Comparison of ENCODE assay signal across 19 cellular contexts in genomic region chr11:77150836-77151235, GRCh38. TPM values are rescaled to one million over a fixed set of nuclear protein-coding genes. Genes with fewer than 3 reads are reported as not detected.
DNase-seq lines count a peak whose midpoint lies in the region; ATAC-seq, FAIRE-seq and TF ChIP-seq lines count a peak whose summit lies in the region.
"Had no signal": no experiment of that assay in that cellular context is flagged by ENCODE, and none has a peak within 500 bp of the region (broad histone marks: within the 10 kb centered on the region; RNA-seq: fewer than 3 reads in every experiment).

No MANE protein-coding gene starts in this region.

- H3K23ac ChIP-seq in H1 (ENCODE audit: insufficient read length): no peak overlapping the region

- no peak overlapping the region for H3K4me3 Mint-ChIP-seq in stimulated activated effector memory CD8-positive, alpha-beta T cell treated with anti-CD3 and anti-CD28 coated beads, Interleukin-12 subunit alpha, Interleukin-12 subunit beta, amount 100 ng/mL, for 72 hours
- no peak overlapping the region for H3K4me3 Mint-ChIP-seq in immature natural killer cell
- H3K4me3 Mint-ChIP-seq: CD8-positive, alpha-beta T cell; HFFc6 had no signal

- H3K23me2 ChIP-seq in H1 (ENCODE audit: low read depth, low read length): peaks cover 7% of the 10 kb centered on the region; the same call in 1 of the 2 replicates

- H2BK20ac ChIP-seq in H1 (ENCODE audit: low read length): no peak overlapping the region

- H3K4ac ChIP-seq in H1 (replicated peaks; ENCODE audit: insufficient read length, low read depth, low read length): no peak overlapping the region

- no peak overlapping the region for H2BK5ac ChIP-seq in H1 (ENCODE audit: low read depth, low read length)

- no peak for TF ChIP-seq POLR2A in H1 (IDR thresholded peaks at IDR 0.05; ENCODE audit: control extremely low read depth in 1 of 2, low read depth in 2 of 2, low read length in 2 of 2)

- H4K20me1 ChIP-seq in BLaER1 (no peaks in the 10 kb centered on the region), DND-41 (ENCODE audit: insufficient read depth, low read length) (peaks cover 7% of the 10 kb centered on the region; the same call in 1 of the 2 replicates), H1 (replicated peaks in 1 of 2; ENCODE audit: control insufficient read depth in 1 of 2, insufficient read depth in 2 of 2, low read length in 2 of 2) (no peaks in the 10 kb centered on the region)

- H3K79me2 ChIP-seq in DND-41 (ENCODE audit: insufficient read depth, low read length): no peaks in the 10 kb centered on the region
- no peaks in the 10 kb centered on the region for H3K79me2 ChIP-seq in H1 (ENCODE audit: control insufficient read depth in 1 of 2, insufficient read depth in 2 of 2, low read length in 2 of 2)

- H3K56ac ChIP-seq in H1 (replicated peaks; ENCODE audit: insufficient read length, low read depth, low read length): no peak overlapping the region

- ATAC-seq in DND-41 (ENCODE audit: insufficient read depth, low read depth) (no peak), HG03097 (IDR thresholded peaks at IDR 0.05; ENCODE audit: low FRiP score, unreplicated experiment) (no peak)
- no peak for ATAC-seq in stimulated activated effector memory CD8-positive, alpha-beta T cell treated with anti-CD3 and anti-CD28 coated beads, Interleukin-12 subunit alpha, Interleukin-12 subunit beta, amount 100 ng/mL, for 72 hours
- ATAC-seq: CD8-positive, alpha-beta T cell had no signal

- H2AFZ ChIP-seq in DND-41 (ENCODE audit: low read depth, low read length) (no peak overlapping the region), H1 (ENCODE audit: low read length) (no peak overlapping the region)

- H3K4me2 ChIP-seq in BLaER1: peak overlapping the region; percentile 94
- no peak overlapping the region for H3K4me2 ChIP-seq in DND-41 (ENCODE audit: insufficient read depth, low read length)
- no peak overlapping the region for H3K4me2 ChIP-seq in H1 (ENCODE audit: insufficient read depth in 1 of 2, low read depth in 2 of 2, low read length in 2 of 2)

- peak overlapping the region; percentile 69 for H3K27ac Mint-ChIP-seq in stimulated activated effector memory CD8-positive, alpha-beta T cell treated with anti-CD3 and anti-CD28 coated beads, Interleukin-12 subunit alpha, Interleukin-12 subunit beta, amount 100 ng/mL, for 72 hours
- H3K27ac Mint-ChIP-seq in immature natural killer cell: no peak overlapping the region
- H3K27ac Mint-ChIP-seq: CD8-positive, alpha-beta T cell; HFFc6 had no signal

- TF ChIP-seq CTCF in DND-41 (IDR thresholded peaks at IDR 0.05; ENCODE audit: borderline replicate concordance, extremely low read depth, low read length, poor library complexity, severe bottlenecking): no peak
- no peak for TF ChIP-seq CTCF in H1 (IDR thresholded peaks at IDR 0.05; ENCODE audit: control extremely low read depth in 1 of 3, insufficient read depth in 1 of 3, low read depth in 1 of 3, low read length in 3 of 3)
- no peak for TF ChIP-seq CTCF in D721Med (IDR thresholded peaks at IDR 0.05; ENCODE audit: insufficient read depth, missing control alignments)

- H3K4me3 ChIP-seq in BLaER1 (no peak overlapping the region), DND-41 (ENCODE audit: low read depth in 1 of 2, low read length in 2 of 2) (no peak overlapping the region), H1 (ENCODE audit: extremely low read depth in 1 of 4, insufficient read depth in 2 of 4, low read depth in 3 of 4, low read length in 4 of 4) (no peak overlapping the region)

- no peak overlapping the region for H4K8ac ChIP-seq in H1 (ENCODE audit: extremely low read depth, insufficient read depth, low read length)

- no peak for TF ChIP-seq EP300 in H1 (IDR thresholded peaks at IDR 0.05; ENCODE audit: borderline replicate concordance in 1 of 2, low read depth in 2 of 2, low read length in 2 of 2)

- H3K79me1 ChIP-seq in H1 (ENCODE audit: low read depth, low read length): no peaks in the 10 kb centered on the region

- peaks cover 10 to 24% (median 16%) of the 10 kb centered on the region in 3 donors for H3K27me3 Mint-ChIP-seq in immature natural killer cell (ENCODE audit: low read depth in 3 of 3)

- H3K36me3 ChIP-seq in BLaER1 (no peaks in the 10 kb centered on the region), DND-41 (ENCODE audit: insufficient read depth, low read length) (no peaks in the 10 kb centered on the region), H1 (ENCODE audit: control insufficient read depth in 2 of 4, insufficient read depth in 4 of 4, low read length in 3 of 4) (no peaks in the 10 kb centered on the region)

- no peak for FAIRE-seq in H1 (lab: Jason Lieb, UNC)
- no peak for FAIRE-seq in D721Med (lab: Jason Lieb, UNC)
- FAIRE-seq: GM19239 had no signal

- H3K14ac ChIP-seq in H1 (ENCODE audit: insufficient read length): no peak overlapping the region

- no peaks in the 10 kb centered on the region for H3K9me3 ChIP-seq in BLaER1
- H3K9me3 ChIP-seq in DND-41 (ENCODE audit: insufficient read depth, low read length, severe bottlenecking): no peaks in the 10 kb centered on the region
- H3K9me3 ChIP-seq in H1 (ENCODE audit: insufficient read depth in 2 of 2, low read depth in 1 of 2, low read length in 1 of 2): no peaks in the 10 kb centered on the region

- no peak overlapping the region for H3K18ac ChIP-seq in H1 (ENCODE audit: extremely low read depth, low read length)

- POLR2A ChIA-PET in H1 (lab: Charles Lee; ENCODE audit: partially characterized antibody): interaction anchor here (1.1 to 1.8 kb wide), 3 partner anchors 10 to 456 kb away, joined by 3 to 7 read pairs (median 6); no protein-coding TSS in a partner anchor

- DNase-seq in DND-41 (no peak), H1 (ENCODE audit: low read depth in 1 of 2, low spot score in 2 of 2) (no peak), immature natural killer cell (no peak), D721Med (ENCODE audit: insufficient read length, low spot score) (no peak)
- no peak for DNase-seq in stimulated activated effector memory CD8-positive, alpha-beta T cell treated with anti-CD3 and anti-CD28 coated beads, Interleukin-12 subunit alpha, Interleukin-12 subunit beta, amount 100 ng/mL, for 72 hours (ENCODE audit: low spot score in 2 of 2)
- DNase-seq: ACHN; CD8-positive, alpha-beta T cell; COR-L47; GF-D8; HCEC 1CT; HFFc6; IMR-90; KBM-7 had no signal

- peaks cover 64% of the 10 kb centered on the region for H3K4me1 Mint-ChIP-seq in stimulated activated effector memory CD8-positive, alpha-beta T cell treated with anti-CD3 and anti-CD28 coated beads, Interleukin-12 subunit alpha, Interleukin-12 subunit beta, amount 100 ng/mL, for 72 hours
- H3K4me1 Mint-ChIP-seq in immature natural killer cell: peaks cover 54 to 60% of the 10 kb centered on the region in 2 donors

- H3K27ac ChIP-seq in BLaER1 (peak overlapping the region; percentile 72), DND-41 (ENCODE audit: low read length) (peak overlapping the region; percentile 87), H1 (ENCODE audit: low read depth, low read length) (no peak overlapping the region)
- H3K27ac ChIP-seq: C4-2B had no signal

- H3K9me3 Mint-ChIP-seq in stimulated activated effector memory CD8-positive, alpha-beta T cell treated with anti-CD3 and anti-CD28 coated beads, Interleukin-12 subunit alpha, Interleukin-12 subunit beta, amount 100 ng/mL, for 72 hours: no peaks in the 10 kb centered on the region
- H3K9me3 Mint-ChIP-seq in immature natural killer cell: no peaks in the 10 kb centered on the region
- H3K9me3 Mint-ChIP-seq: CD8-positive, alpha-beta T cell; HFFc6 had no signal

- peaks cover 8% of the 10 kb centered on the region for H3K36me3 Mint-ChIP-seq in stimulated activated effector memory CD8-positive, alpha-beta T cell treated with anti-CD3 and anti-CD28 coated beads, Interleukin-12 subunit alpha, Interleukin-12 subunit beta, amount 100 ng/mL, for 72 hours
- peaks cover 0 to 5% (median 0%) of the 10 kb centered on the region in 3 donors for H3K36me3 Mint-ChIP-seq in immature natural killer cell
- H3K36me3 Mint-ChIP-seq: CD8-positive, alpha-beta T cell had no signal

- no peak overlapping the region for H2BK120ac ChIP-seq in H1 (replicated peaks; ENCODE audit: low read depth, low read length)

- H3K27me3 ChIP-seq in BLaER1 (no peaks in the 10 kb centered on the region), DND-41 (ENCODE audit: insufficient read depth, low read length, poor library complexity) (no peaks in the 10 kb centered on the region), H1 (replicated peaks in 1 of 4; ENCODE audit: control insufficient read depth in 3 of 4, extremely low read depth in 1 of 4, insufficient read depth in 3 of 4, low read length in 3 of 4) (peaks cover 0 to 2% (median 0%) of the 10 kb centered on the region in 4 experiments; a peak in 2 of 7 replicates)

- CTCF ChIA-PET in H1 (lab: Charles Lee; ENCODE audit: partially characterized antibody): interaction anchor here (1.0 to 16.2 kb wide), 9 partner anchors 8 to 52 kb away, joined by 3 to 104 read pairs (median 5); partner anchors contain the start of gene MYO7A

- H4K91ac ChIP-seq in H1 (replicated peaks; ENCODE audit: insufficient read length, low read length): no peak overlapping the region

- peak overlapping the region; percentile 60; the same call in 1 of the 2 replicates for H2BK12ac ChIP-seq in H1 (ENCODE audit: low read depth, low read length)

- H3K9ac ChIP-seq in BLaER1: no peak overlapping the region
- H3K9ac ChIP-seq in DND-41 (ENCODE audit: low read depth, low read length): no peak overlapping the region
- H3K9ac ChIP-seq in H1 (replicated peaks in 1 of 4; ENCODE audit: extremely low read depth in 1 of 4, low read depth in 3 of 4, low read length in 3 of 4): no peak overlapping the region

- 91% methylated on average over 8 of the region's 10 CpGs; no CpG with 5 or more reads in 1 of the 2 experiments for WGBS in H1 (ENCODE audit: extremely low coverage in 1 of 2, insufficient coverage in 1 of 2, insufficient read length in 1 of 2, insufficient replicate concordance in 2 of 2, low coverage in 1 of 2, low lambda C conversion rate in 2 of 2, missing lambda C conversion rate in 1 of 2), 2 experiments

- H3K4me1 ChIP-seq in BLaER1 (peaks cover 95% of the 10 kb centered on the region), DND-41 (ENCODE audit: insufficient read depth, low read length) (peaks cover 44% of the 10 kb centered on the region), H1 (replicated peaks in 1 of 4; ENCODE audit: control insufficient read depth in 3 of 4, insufficient read depth in 4 of 4, low read length in 3 of 4) (peaks cover 0 to 9% (median 5%) of the 10 kb centered on the region in 4 experiments; a peak in 6 of 7 replicates)

- no peak overlapping the region for H2AK5ac ChIP-seq in H1 (ENCODE audit: low read depth, low read length)

- no peak overlapping the region for H2BK15ac ChIP-seq in H1 (ENCODE audit: low read length)

- H4K5ac ChIP-seq in H1 (ENCODE audit: insufficient read length, low read depth, low read length): no peak overlapping the region

- no peak for TF ChIP-seq RAD21 in H1 (IDR thresholded peaks at IDR 0.05 in 1 of 2, conservative IDR thresholded peaks at IDR 0.05 in 1 of 2; ENCODE audit: low read depth in 2 of 2, low read length in 2 of 2)

RNA-seq across cellular contexts. Expression of gene MYO7A, which starts 22.8 kb away (rescaled TPM):
- total RNA-seq in H1 (2021; fragmentation: NEBNext Ultra II Directional; extraction: Animal tissue kit (Norgen Biotek cat#: 25700)): 1.9 and 2.4 TPM in 2 replicates
- polyA plus RNA-seq in H1 (2011; rRNA removed) (1.5 and 1.9 TPM in 2 replicates), immature natural killer cell (under 1 TPM in 2 of 3 donors, not detected in 1; 0.21 to 0.45 TPM)
- polyA plus RNA-seq in H1 (2011; cell fraction: cytosol; rRNA removed): 1.5 TPM
- 10.0 TPM for polyA plus RNA-seq in H1 (2011; cell fraction: nucleus; rRNA removed)
- polyA plus RNA-seq in H1 (2012, experiment 1 of 2): 1.7 to 2.5 TPM (median 2.0 TPM) in 4 replicates
- polyA plus RNA-seq in H1 (2012, experiment 2 of 2): 1.2 TPM
- polyA plus RNA-seq in H1 (2013, experiment 1 of 2): 1.5 TPM
- 1.3 TPM for polyA plus RNA-seq in H1 (2013, experiment 2 of 2)
- polyA minus RNA-seq in H1 (2011; rRNA and poly(A)+ RNA removed): 1.0 TPM in 2 replicates
- polyA minus RNA-seq in H1 (2011; cell fraction: cytosol; rRNA and poly(A)+ RNA removed): 1.1 TPM
- 2.4 TPM for polyA minus RNA-seq in H1 (2011; cell fraction: nucleus; rRNA and poly(A)+ RNA removed)
- total RNA-seq: A172, IMR-90 had no signal

RNA-seq across cellular contexts. Expression of gene OMP, which starts 48.2 kb away (rescaled TPM):
- 0.75 TPM in 1 of 2 replicates, not detected in the other for total RNA-seq in H1 (2021; fragmentation: NEBNext Ultra II Directional; extraction: Animal tissue kit (Norgen Biotek cat#: 25700))
- polyA plus RNA-seq in H1 (2011; rRNA removed) (not detected in 2 replicates), immature natural killer cell (not detected)
- polyA plus RNA-seq in H1 (2011; cell fraction: cytosol; rRNA removed): not detected
- polyA plus RNA-seq in H1 (2011; cell fraction: nucleus; rRNA removed): 1.3 TPM
- not detected in 4 replicates for polyA plus RNA-seq in H1 (2012, experiment 1 of 2)
- polyA plus RNA-seq in H1 (2012, experiment 2 of 2): not detected
- polyA plus RNA-seq in H1 (2013, experiment 1 of 2): not detected
- polyA plus RNA-seq in H1 (2013, experiment 2 of 2): not detected
- polyA minus RNA-seq in H1 (2011; rRNA and poly(A)+ RNA removed): 1.0 TPM in 1 of 2 replicates, not detected in the other
- not detected for polyA minus RNA-seq in H1 (2011; cell fraction: cytosol; rRNA and poly(A)+ RNA removed)
- 2.4 TPM for polyA minus RNA-seq in H1 (2011; cell fraction: nucleus; rRNA and poly(A)+ RNA removed)
- total RNA-seq: A172, H4, IMR-90 had no signal
